20 cellular contexts compared by ENCODE assay signal in the genomic region with DNA sequence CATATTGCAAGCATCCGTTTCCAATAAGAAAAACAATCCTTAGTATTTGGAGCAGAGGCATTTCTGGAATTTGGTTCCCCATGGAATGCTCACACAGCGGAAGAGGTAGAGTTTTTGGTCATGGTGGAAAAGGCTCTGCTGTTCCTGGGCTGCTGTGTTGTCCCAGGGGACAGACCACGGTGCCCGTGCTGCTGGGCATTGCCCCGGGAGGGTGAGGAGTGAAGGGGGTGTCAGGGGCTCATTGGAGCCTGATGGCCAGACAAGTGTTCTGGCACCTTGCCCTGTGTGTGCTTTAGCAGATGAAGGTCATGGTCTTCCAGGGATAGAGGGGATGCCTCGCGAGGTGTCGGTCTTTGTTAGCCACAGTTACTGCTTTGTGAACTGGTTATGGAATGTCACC.
"Had no signal": no experiment of that assay in that cellular context is flagged by ENCODE, and none has a peak within 500 bp of the region (broad histone marks: within the 10 kb centered on the region; RNA-seq: fewer than 3 reads in every experiment).

No MANE protein-coding gene starts in this region.

- H3K9me3 ChIP-seq: esophagus muscularis mucosa, gastrocnemius medialis, heart right ventricle, left lung, mucosa of descending colon had no signal

- H3K4me3 ChIP-seq: coronary artery, dorsolateral prefrontal cortex, esophagus muscularis mucosa, gastrocnemius medialis, heart right ventricle, left lung, lung, mucosa of descending colon had no signal

- ATAC-seq: gastrocnemius medialis, heart right ventricle, left cardiac atrium, left lung, left ventricle myocardium superior, mucosa of descending colon had no signal

- DNase-seq: dermis blood vessel endothelial cell; dorsolateral prefrontal cortex; effector CD4-positive, alpha-beta T cell; effector memory CD4-positive, alpha-beta T cell; foreskin fibroblast; foreskin melanocyte; gastrocnemius medialis; glutamatergic neuron; heart right ventricle; hippocampal formation; left cardiac atrium; left lung; left ventricle myocardium superior; mammary epithelial cell; mesendoderm; mucosa of descending colon; naive B cell had no signal

- H3K36me3 ChIP-seq: esophagus muscularis mucosa, gastrocnemius medialis, heart right ventricle, left lung had no signal

- H3K27ac ChIP-seq: coronary artery, esophagus muscularis mucosa, gastrocnemius medialis, heart right ventricle, left lung had no signal

- H3K4me1 ChIP-seq: esophagus muscularis mucosa, gastrocnemius medialis, heart right ventricle, left lung had no signal
